16 cellular contexts compared by ENCODE assay signal in genomic region chr20:54025166-54025835, GRCh38. TPM values are rescaled to one million over a fixed set of nuclear protein-coding genes. Genes with fewer than 3 reads are reported as not detected.
DNase-seq lines count a peak whose midpoint lies in the region; ATAC-seq and TF ChIP-seq lines count a peak whose summit lies in the region.
"Had no signal": no experiment of that assay in that cellular context is flagged by ENCODE, and none has a peak within 500 bp of the region (broad histone marks: within the 10 kb centered on the region; RNA-seq: fewer than 3 reads in every experiment).

No MANE protein-coding gene starts in this region.

- DNase-seq in Caki2 (ENCODE audit: low read depth): peak; percentile 77
- no peak for DNase-seq in SK-N-MC (ENCODE audit: low read depth, low spot score)
- peak; percentile 72 for DNase-seq in fibroblast of the aortic adventitia (ENCODE audit: low read depth)
- DNase-seq in omental fat pad (ENCODE audit: low spot score): no peak
- no peak for DNase-seq in left cardiac atrium
- no peak for DNase-seq in GF-D8 (lab: John Stamatoyannopoulos, UW)
- DNase-seq in activated CD4-positive, alpha-beta T cell treated with anti-CD3 and anti-CD28 coated beads for 48 hours: no peak
- DNase-seq: activated CD4-positive, alpha-beta T cell treated with anti-CD3 and anti-CD28 coated beads, Interleukin-2, amount 10 ng/mL, durations not matched to agents 24 days and 14 days; activated naive CD8-positive, alpha-beta T cell treated with anti-CD3 and anti-CD28 coated beads, Interleukin-2, amount 50 U/mL, for 24 hours; activated T-cell treated with anti-CD3 and anti-CD28 coated beads, Interleukin-2, amount 50 U/mL, for 48 hours; cortex of kidney; DND-41; pancreas; stomach had no signal

- peak overlapping the region; percentile 8 for H3K9ac ChIP-seq in SK-N-MC (ENCODE audit: insufficient read length)

- ATAC-seq in omental fat pad (ENCODE audit: low FRiP score): peak; percentile 80
- ATAC-seq in left cardiac atrium: no peak
- no peak for ATAC-seq in GM21786 (IDR thresholded peaks at IDR 0.05; ENCODE audit: unreplicated experiment)
- ATAC-seq: activated naive CD8-positive, alpha-beta T cell treated with anti-CD3 and anti-CD28 coated beads, Interleukin-2, amount 50 U/mL, for 24 hours; pancreas had no signal

- H3K9me3 ChIP-seq in SK-N-MC (ENCODE audit: low read depth, low read length): no peaks in the 10 kb centered on the region
- H3K9me3 ChIP-seq: pancreas, stomach had no signal

- H3K4me3 ChIP-seq in SK-N-MC: peak overlapping the region; percentile 49
- no peak overlapping the region for H3K4me3 ChIP-seq in fibroblast of the aortic adventitia (ENCODE audit: low read depth, low read length)
- H3K4me3 ChIP-seq: pancreas, stomach had no signal

- peak overlapping the region; percentile 71 for H3K27ac ChIP-seq in SK-N-MC
- H3K27ac ChIP-seq: pancreas, stomach had no signal

- intact Hi-C loops in left cardiac atrium (cut with DNase I): no loop called here

- in situ Hi-C loops in Caki2 (cut with HindIII; ENCODE audit: low pct_unique_long_range_greater_than_20kb, low sequenced_read_pairs): no loop called here

- H3K36me3 ChIP-seq in SK-N-MC (ENCODE audit: insufficient read depth, low read length): no peaks in the 10 kb centered on the region
- H3K36me3 ChIP-seq: pancreas had no signal

- TF ChIP-seq CTCF in fibroblast of the aortic adventitia (IDR thresholded peaks at IDR 0.05; ENCODE audit: insufficient read depth, low read length) (no peak), omental fat pad (IDR thresholded peaks at IDR 0.05) (no peak)

RNA-seq across cellular contexts. Expression of gene BCAS1, which starts 45.1 kb away (rescaled TPM):
- total RNA-seq in Caki2 (2014; rRNA removed; shearing (Covaris generic); ENCODE audit: low replicate concordance): not detected in 2 replicates
- 0.09 and 2.3 TPM in 2 replicates for total RNA-seq in fibroblast of the aortic adventitia (ENCODE audit: low replicate concordance)
- total RNA-seq in omental fat pad: 1 to 10 TPM in 1 of 4 donors, under 1 TPM in 2, not detected in 1; 0.50 to 2.2 (median 0.56) TPM
- total RNA-seq in left cardiac atrium: not detected
- total RNA-seq: activated CD4-positive, alpha-beta T cell treated with anti-CD3 and anti-CD28 coated beads, Interleukin-2, amount 10 ng/mL, durations not matched to agents 24 days and 14 days; T-helper 2 cell treated with Interferon-gamma antibody and Interleukin-4, amounts not matched to agents 100 ng/mL and 5 ng/mL, for 36 hours had no signal

Comparison
In these comparisons a context has a peak if more than half of its experiments do, and no peak if none do; other contexts are left out.
1. DNase-seq: peak in Caki2 (single experiment) and fibroblast of the aortic adventitia (single experiment); none in SK-N-MC (single experiment), omental fat pad (single experiment), left cardiac atrium (single experiment), GF-D8 (single experiment) and activated CD4-positive, alpha-beta T cell treated with anti-CD3 and anti-CD28 coated beads for 48 hours (single experiment).